In genomic region chr1:211909385-211909784, GRCh38 we compare ENCODE assay signal across 27 cellular contexts.
"Had no signal": no experiment of that assay in that cellular context is flagged by ENCODE, and none has a peak within 500 bp of the region (broad histone marks: within the 10 kb centered on the region; RNA-seq: fewer than 3 reads in every experiment).

No MANE protein-coding gene starts in this region.

- H3K4me3 Mint-ChIP-seq: activated CD4-positive, alpha-beta T cell treated with anti-CD3 and anti-CD28 coated beads for 36 hours; activated CD4-positive, alpha-beta T cell treated with anti-CD3 and anti-CD28 coated beads, Interleukin-2, amount 10 ng/mL, durations not matched to agents 7 days and 5 days; activated CD8-positive, alpha-beta T cell treated with anti-CD3 and anti-CD28 coated beads, Interleukin-2, amount 10 ng/mL, durations not matched to agents 7 days and 5 days; activated naive CD4-positive, alpha-beta T cell treated with anti-CD3 and anti-CD28 coated beads, Interleukin-2, amount 50 U/mL, for 24 hours; activated naive CD8-positive, alpha-beta T cell treated with anti-CD3 and anti-CD28 coated beads, Interleukin-2, amount 10 ng/mL, durations not matched to agents 7 days and 5 days; activated T-cell treated with anti-CD3 and anti-CD28 coated beads, Interleukin-2, amount 50 U/mL, for 24 hours; brain; T-helper 1 cell treated with Interleukin-12 subunit alpha and Interleukin-12 subunit beta and Interleukin-4 antibody, amounts not matched to agents 30 μg/mL and 1 μg/mL, for 36 hours; T-helper 2 cell treated with Interferon-gamma antibody and Interleukin-4, amounts not matched to agents 5 μg/mL and 100 μg/mL, for 36 hours had no signal

- H3K9me2 ChIP-seq: SK-N-SH had no signal

- H3K9me3 Mint-ChIP-seq: activated naive CD4-positive, alpha-beta T cell treated with anti-CD3 and anti-CD28 coated beads, Interleukin-2, amount 50 U/mL, for 24 hours; activated T-cell treated with anti-CD3 and anti-CD28 coated beads, Interleukin-2, amount 50 U/mL, for 24 hours; activated T-helper 2 cell treated with anti-CD3 and anti-CD28 coated beads, Interferon-gamma antibody, Interleukin-2, Interleukin-4, amounts not matched to agents 10 μg/mL and 5 μg/mL and 100 μg/mL, durations not matched to agents 14 hours and 24 hours and 36 hours had no signal

- ATAC-seq: activated CD4-positive, alpha-beta T cell treated with anti-CD3 and anti-CD28 coated beads for 36 hours; activated CD4-positive, CD25-positive, alpha-beta regulatory T cell treated with anti-CD3 and anti-CD28 coated beads, Interleukin-2, amount 50 U/mL, for 24 hours; activated CD8-positive, alpha-beta T cell treated with anti-CD3 and anti-CD28 coated beads, Interleukin-2, amount 10 ng/mL, durations not matched to agents 7 days and 5 days; Panc1 had no signal

- H3K4me2 ChIP-seq: SK-N-SH had no signal

- H3K4me1 Mint-ChIP-seq: activated CD4-positive, alpha-beta T cell treated with anti-CD3 and anti-CD28 coated beads for 36 hours; activated CD4-positive, alpha-beta T cell treated with anti-CD3 and anti-CD28 coated beads, Interleukin-2, amount 10 ng/mL, durations not matched to agents 7 days and 5 days; activated naive CD4-positive, alpha-beta T cell treated with anti-CD3 and anti-CD28 coated beads, Interleukin-2, amount 50 U/mL, for 24 hours; activated naive CD8-positive, alpha-beta T cell treated with anti-CD3 and anti-CD28 coated beads, Interleukin-2, amount 10 ng/mL, durations not matched to agents 7 days and 5 days; brain had no signal

- H3K4me3 ChIP-seq: adrenal gland, SJCRH30 had no signal

- H3K4me1 ChIP-seq: adrenal gland, SJCRH30 had no signal

- H3K9me3 ChIP-seq: adrenal gland, SJCRH30, SK-N-SH had no signal

- DNase-seq: activated CD4-positive, alpha-beta T cell treated with anti-CD3 and anti-CD28 coated beads for 36 hours; activated CD4-positive, alpha-beta T cell treated with anti-CD3 and anti-CD28 coated beads, Interleukin-2, amount 10 ng/mL, durations not matched to agents 7 days and 5 days; activated CD4-positive, alpha-beta T cell treated with anti-CD3 and anti-CD28 coated beads, Interleukin-2, amount 50 U/mL, for 48 hours; activated CD8-positive, alpha-beta T cell treated with anti-CD3 and anti-CD28 coated beads, Interleukin-2, amount 10 ng/mL, durations not matched to agents 7 days and 5 days; activated gamma-delta T cell; activated naive CD4-positive, alpha-beta T cell treated with Interleukin-2 at 50 U/mL for 16 hours; activated naive CD8-positive, alpha-beta T cell treated with anti-CD3 and anti-CD28 coated beads, Interleukin-2, amount 10 ng/mL, durations not matched to agents 7 days and 5 days; activated T-cell treated with anti-CD3 and anti-CD28 coated beads, Interleukin-2, amount 50 U/mL, for 24 hours; adrenal gland; Karpas-422; NCI-H1105; NCI-H1417 treated with DMSO at 0.1 percent for 48 hours; NCI-H1694; NCI-H1930; NCI-H2081 treated with DMSO at 0.1 percent for 48 hours; NCI-H226; NCI-H524 treated with DMSO at 0.1 percent for 48 hours; SHP77; SJCRH30; SK-N-SH had no signal

- H3K36me3 ChIP-seq: adrenal gland, SJCRH30 had no signal

- H3K27me3 Mint-ChIP-seq: brain had no signal

- H3K27ac ChIP-seq: adrenal gland, SJCRH30 had no signal

- H3K27ac Mint-ChIP-seq: activated CD4-positive, alpha-beta T cell treated with anti-CD3 and anti-CD28 coated beads for 36 hours; activated CD4-positive, alpha-beta T cell treated with anti-CD3 and anti-CD28 coated beads, Interleukin-2, amount 10 ng/mL, durations not matched to agents 7 days and 5 days; activated CD8-positive, alpha-beta T cell treated with anti-CD3 and anti-CD28 coated beads, Interleukin-2, amount 10 ng/mL, durations not matched to agents 7 days and 5 days; activated naive CD4-positive, alpha-beta T cell treated with anti-CD3 and anti-CD28 coated beads, Interleukin-2, amount 50 U/mL, for 24 hours; activated naive CD8-positive, alpha-beta T cell treated with anti-CD3 and anti-CD28 coated beads, Interleukin-2, amount 10 ng/mL, durations not matched to agents 7 days and 5 days; activated T-cell treated with anti-CD3 and anti-CD28 coated beads, Interleukin-2, amount 50 U/mL, for 24 hours; activated T-helper 2 cell treated with anti-CD3 and anti-CD28 coated beads, Interferon-gamma antibody, Interleukin-2, Interleukin-4, amounts not matched to agents 10 μg/mL and 5 μg/mL and 100 μg/mL, durations not matched to agents 14 hours and 24 hours and 36 hours; T-helper 1 cell treated with Interleukin-12 subunit alpha and Interleukin-12 subunit beta and Interleukin-4 antibody, amounts not matched to agents 30 μg/mL and 1 μg/mL, for 36 hours; T-helper 2 cell treated with Interferon-gamma antibody and Interleukin-4, amounts not matched to agents 5 μg/mL and 100 μg/mL, for 36 hours had no signal

- H3K36me3 Mint-ChIP-seq: activated naive CD4-positive, alpha-beta T cell treated with anti-CD3 and anti-CD28 coated beads, Interleukin-2, amount 50 U/mL, for 24 hours; activated naive CD8-positive, alpha-beta T cell treated with anti-CD3 and anti-CD28 coated beads, Interleukin-2, amount 10 ng/mL, durations not matched to agents 7 days and 5 days; brain had no signal

- H3K27me3 ChIP-seq: adrenal gland, SJCRH30 had no signal
